ENCODE assay signal across 15 cellular contexts in the genomic region with DNA sequence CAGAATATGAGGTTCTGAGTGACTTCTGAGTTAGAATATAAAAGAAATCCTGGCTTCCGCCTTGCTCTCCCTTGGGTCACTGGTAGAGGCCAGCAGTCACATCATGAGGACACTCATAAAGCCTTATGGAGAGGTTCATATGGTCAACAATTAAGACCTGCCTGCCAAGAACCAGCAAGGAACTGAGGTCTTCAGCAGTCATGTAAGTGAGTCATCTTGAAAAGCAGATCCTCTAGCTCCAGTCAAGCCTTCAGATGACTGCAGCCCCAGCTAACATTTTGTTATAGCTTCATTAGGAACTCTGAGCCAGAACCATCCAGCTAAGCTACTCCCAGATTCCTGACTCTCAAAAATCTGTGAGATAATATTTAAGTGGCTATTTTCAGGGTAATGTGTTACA.
"Had no signal": no experiment of that assay in that cellular context is flagged by ENCODE, and none has a peak within 500 bp of the region (broad histone marks: within the 10 kb centered on the region; RNA-seq: fewer than 3 reads in every experiment).

No MANE protein-coding gene starts in this region.

- H3K9me3 Mint-ChIP-seq: immature natural killer cell; naive B cell; T-helper 2 cell treated with Interferon-gamma antibody and Interleukin-4, amounts not matched to agents 5 μg/mL and 100 μg/mL, for 36 hours had no signal

- H3K36me3 Mint-ChIP-seq: immature natural killer cell, naive B cell had no signal

- H3K4me3 Mint-ChIP-seq: immature natural killer cell; T-helper 2 cell treated with Interferon-gamma antibody and Interleukin-4, amounts not matched to agents 5 μg/mL and 100 μg/mL, for 36 hours had no signal

- H3K27me3 Mint-ChIP-seq: naive B cell had no signal

- ATAC-seq: esophagus mucosa, left colon had no signal

- H3K4me3 ChIP-seq: dorsolateral prefrontal cortex, lung, stomach had no signal

- H3K27ac Mint-ChIP-seq: immature natural killer cell; T-helper 2 cell treated with Interferon-gamma antibody and Interleukin-4, amounts not matched to agents 5 μg/mL and 100 μg/mL, for 36 hours had no signal

- DNase-seq: activated CD4-positive, alpha-beta T cell treated with anti-CD3 and anti-CD28 coated beads for 1 hour; activated CD4-positive, alpha-beta T cell treated with anti-CD3 and anti-CD28 coated beads, Interleukin-2, amount 50 U/mL, for 48 hours; activated naive CD4-positive, alpha-beta T cell treated with anti-CD3 and anti-CD28 coated beads, Interleukin-2, amount 50 U/mL, for 16 hours; amygdala; dorsolateral prefrontal cortex; immature natural killer cell; left colon; midbrain; naive B cell; small intestine; stomach; SW 1271 had no signal
